17 cellular contexts compared by ENCODE assay signal in the genomic region with DNA sequence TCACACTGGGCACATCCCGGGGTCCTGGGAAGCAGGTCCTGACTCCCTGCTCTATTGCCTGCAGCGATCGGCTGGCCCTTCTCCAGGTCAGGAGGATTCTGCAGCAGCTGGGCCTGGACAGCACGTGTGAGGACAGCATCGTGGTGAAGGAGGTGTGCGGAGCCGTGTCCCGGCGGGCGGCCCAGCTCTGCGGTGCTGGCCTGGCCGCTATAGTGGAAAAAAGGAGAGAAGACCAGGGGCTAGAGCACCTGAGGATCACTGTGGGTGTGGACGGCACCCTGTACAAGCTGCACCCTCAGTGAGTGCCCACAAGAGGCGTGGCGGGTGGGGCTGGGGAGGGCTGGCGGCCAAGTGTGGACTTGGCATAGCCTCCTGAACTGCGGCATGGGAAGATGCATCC. TPM values are rescaled to one million over a fixed set of nuclear protein-coding genes. Genes with fewer than 3 reads are reported as not detected.
A peak's percentile ranks its signal among the peaks of the same experiment; 100 is the strongest.
DNase-seq lines count a peak whose midpoint lies in the region; ATAC-seq and TF ChIP-seq lines count a peak whose summit lies in the region.
"Had no signal": no experiment of that assay in that cellular context is flagged by ENCODE, and none has a peak within 500 bp of the region (broad histone marks: within the 10 kb centered on the region; RNA-seq: fewer than 3 reads in every experiment).

No MANE protein-coding gene starts in this region.

- H3K27me3 ChIP-seq in Panc1 (ENCODE audit: control insufficient read depth, insufficient read depth, low read length) (peaks cover 9% of the 10 kb centered on the region; the same call in 1 of the 2 replicates), neuronal stem cell (ENCODE audit: control insufficient read depth in 3 of 3, insufficient read depth in 3 of 3, low read depth in 1 of 3, low read length in 3 of 3) (peaks cover 0 to 65% (median 0%) of the 10 kb centered on the region in 3 experiments), thyroid gland (no peaks in the 10 kb centered on the region), aorta (ENCODE audit: control insufficient read depth in 1 of 2, insufficient read depth in 2 of 2, low read length in 1 of 2) (no peaks in the 10 kb centered on the region)

- CTCF ChIA-PET in Panc1 (lab: Charles Lee) = no interaction called here

- POLR2A ChIA-PET in Panc1 (lab: Charles Lee) = no interaction called here

- H3K9ac ChIP-seq in neuronal stem cell (ENCODE audit: low read depth, low read length, poor library complexity) = peak overlapping the region; percentile 44

- intact Hi-C loops in Panc1 (cut with micrococcal nuclease; ENCODE audit: unreplicated experiment) = no loop called here
- intact Hi-C loops in left colon (cut with DNase I, micrococcal nuclease) = no loop called here
- intact Hi-C loops in thyroid gland (cut with DNase I) = no loop called here
- intact Hi-C loops in aorta (cut with DNase I) = loop anchor here in 1 of 2 donors (5.0 kb wide), 1 partner anchor 37 kb away; no protein-coding TSS in a partner anchor

- no peak for TF ChIP-seq CTCF in Panc1 (IDR thresholded peaks at IDR 0.05)
- no peak for TF ChIP-seq CTCF in thyroid gland (IDR thresholded peaks at IDR 0.05)

- no peak overlapping the region for H2BK5ac ChIP-seq in neuronal stem cell (ENCODE audit: low read length)

- H3K4me1 ChIP-seq in Panc1 (ENCODE audit: control insufficient read depth, insufficient read depth, low read length) = no peaks in the 10 kb centered on the region
- H3K4me1 ChIP-seq in neuronal stem cell (ENCODE audit: control insufficient read depth in 2 of 2, insufficient read depth in 1 of 2, low read depth in 1 of 2, low read length in 2 of 2) = no peaks in the 10 kb centered on the region
- no peaks in the 10 kb centered on the region for H3K4me1 ChIP-seq in thyroid gland
- no peaks in the 10 kb centered on the region for H3K4me1 ChIP-seq in aorta (ENCODE audit: control insufficient read depth in 1 of 2, insufficient read depth in 2 of 2, low read length in 2 of 2)

- H2AK5ac ChIP-seq in neuronal stem cell (ENCODE audit: low read depth, low read length) = peak overlapping the region; percentile 90

- H3K79me1 ChIP-seq in neuronal stem cell (ENCODE audit: low read depth, low read length) = no peaks in the 10 kb centered on the region

- TF ChIP-seq POLR2A in thyroid gland (IDR thresholded peaks at IDR 0.05) = no peak

- no peaks in the 10 kb centered on the region for H3K9me3 ChIP-seq in Panc1 (ENCODE audit: control insufficient read depth, insufficient read depth, low read depth, low read length)
- H3K9me3 ChIP-seq in neuronal stem cell (replicated peaks in 1 of 2; ENCODE audit: control insufficient read depth in 2 of 2, insufficient read depth in 1 of 2, low read depth in 1 of 2, low read length in 2 of 2) = no peaks in the 10 kb centered on the region
- H3K9me3 ChIP-seq in thyroid gland = no peaks in the 10 kb centered on the region
- no peaks in the 10 kb centered on the region for H3K9me3 ChIP-seq in aorta (ENCODE audit: control insufficient read depth, low read length)
- H3K9me3 ChIP-seq: A549 had no signal

- no peak overlapping the region for H2AFZ ChIP-seq in neuronal stem cell (ENCODE audit: low read length)

- H2BK12ac ChIP-seq in neuronal stem cell (ENCODE audit: low read length) = peak overlapping the region; percentile 41

- H3K4me2 ChIP-seq in neuronal stem cell (ENCODE audit: insufficient read depth, low read length, poor library complexity, severe bottlenecking) = no peak overlapping the region
- H3K4me2 ChIP-seq: A549 had no signal

- no peak overlapping the region for H3K14ac ChIP-seq in neuronal stem cell (ENCODE audit: low read length)

- WGBS in neuronal stem cell (ENCODE audit: extremely low coverage in 2 of 2, insufficient read length in 2 of 2, insufficient replicate concordance in 1 of 2), 2 donors = no CpG with 5 or more reads among the region's 17 CpGs
- 89 to 94% methylated on average over 13 to 17 of the region's 17 CpGs for whole genome bisulfite sequencing in thyroid gland, 2 donors
- WGBS in aorta, 2 donors = 91 to 95% methylated on average over 17 of the region's 17 CpGs

- BruUV-seq in Panc1 (replicated peaks; lab: Mats Ljungman, UMichigan) = no TSS peak

- peak overlapping the region; percentile 25 for H3K23ac ChIP-seq in neuronal stem cell (ENCODE audit: low read depth, low read length, poor library complexity)

- H3K18ac ChIP-seq in neuronal stem cell (ENCODE audit: low read length) = no peak overlapping the region

- in situ Hi-C loops in Panc1 (cut with HindIII; ENCODE audit: low pct_unique_long_range_greater_than_20kb, low sequenced_read_pairs) = no loop called here

- peak overlapping the region; percentile 75 for H2BK15ac ChIP-seq in neuronal stem cell (ENCODE audit: low read length)

- H3K4ac ChIP-seq in neuronal stem cell (ENCODE audit: low read length) = no peak overlapping the region

- H4K91ac ChIP-seq in neuronal stem cell (ENCODE audit: low read depth, low read length, poor library complexity) = no peak overlapping the region

- H3K36me3 ChIP-seq in Panc1 (ENCODE audit: control insufficient read depth, insufficient read depth, low read length) = no peaks in the 10 kb centered on the region
- H3K36me3 ChIP-seq in neuronal stem cell (replicated peaks in 1 of 2; ENCODE audit: control insufficient read depth in 2 of 2, insufficient read depth in 2 of 2, low read length in 2 of 2) = no peaks in the 10 kb centered on the region
- no peaks in the 10 kb centered on the region for H3K36me3 ChIP-seq in thyroid gland
- H3K36me3 ChIP-seq in aorta (ENCODE audit: control insufficient read depth in 1 of 2, insufficient read depth in 2 of 2, low read length in 1 of 2) = no peaks in the 10 kb centered on the region

- DNase-seq in NCI-H69 (lab: John Stamatoyannopoulos, UW) (peak; percentile 1), Panc1 (ENCODE audit: low read depth, low spot score) (no peak), left colon (peak in 1 of 2 donors; percentile 22), neuronal stem cell (ENCODE audit: low spot score) (no peak), thyroid gland (no peak), SKM-1 treated with dmso at 0.1 percent for 144 hours (lab: John Stamatoyannopoulos, UW; ENCODE audit: unreplicated experiment) (no peak), aorta (no peak)
- DNase-seq: CD8-positive, alpha-beta T cell; COR-L47; DMS153; DMS79 treated with DMSO at 0.1 percent for 48 hours; EL; HCEC 1CT; HFFc6 had no signal

- H3K4me3 ChIP-seq in Panc1 (ENCODE audit: low read depth in 2 of 2, low read length in 2 of 2) (no peak overlapping the region), neuronal stem cell (ENCODE audit: low read length in 2 of 2) (no peak overlapping the region), thyroid gland (replicated peaks in 1 of 3) (no peak overlapping the region), aorta (ENCODE audit: low read length in 2 of 2) (no peak overlapping the region)
- H3K4me3 ChIP-seq: A549 had no signal

- H4K8ac ChIP-seq in neuronal stem cell (ENCODE audit: low read depth, low read length) = peak overlapping the region; percentile 43

- H3K27ac ChIP-seq in Panc1 (ENCODE audit: low read length) (no peak overlapping the region), neuronal stem cell (replicated peaks; ENCODE audit: low read length) (no peak overlapping the region), thyroid gland (no peak overlapping the region), aorta (ENCODE audit: low read depth in 1 of 2, low read length in 2 of 2) (no peak overlapping the region)
- H3K27ac ChIP-seq: A549, HL-60 had no signal

- peak; percentile 62 for ATAC-seq in Panc1
- peak; percentile 66 for ATAC-seq in left colon
- no peak for ATAC-seq in aorta (ENCODE audit: low FRiP score)
- ATAC-seq: CD8-positive, alpha-beta T cell had no signal

- no peak overlapping the region for H2BK120ac ChIP-seq in neuronal stem cell (ENCODE audit: low read depth, low read length)

RNA-seq across cellular contexts. Expression of gene HK1, which starts 12.8 kb away (rescaled TPM):
- total RNA-seq in Panc1 (2021; ENCODE audit: unreplicated experiment) (74.4 TPM), left colon (10 to 100 TPM; 64.1 to 90.4 TPM), thyroid gland (100 to 1,000 TPM; 106 to 231 (median 189) TPM), aorta (100 to 1,000 TPM; 117 to 133 TPM)
- polyA plus RNA-seq in Panc1 (2012; ENCODE audit: insufficient read length) = 101 TPM
- 26.2 TPM for polyA plus RNA-seq in neuronal stem cell (2013, experiment 1 of 2)
- polyA plus RNA-seq in neuronal stem cell (2013, experiment 2 of 2) = 26.0 TPM
- 10 to 100 TPM; 41.7 to 67.6 TPM for polyA plus RNA-seq in aorta

RNA-seq across cellular contexts. Expression of gene HKDC1, which starts 45.4 kb away (rescaled TPM):
- total RNA-seq in Panc1 (2021; ENCODE audit: unreplicated experiment) (1.1 TPM), left colon (10 to 100 TPM; 24.9 to 37.8 TPM), thyroid gland (10 to 100 TPM in 2 of 4 donors, 1 to 10 TPM in 2; 2.4 to 21.1 (median 8.5) TPM), aorta (not detected)
- polyA plus RNA-seq in Panc1 (2012; ENCODE audit: insufficient read length) = 0.46 TPM
- not detected for polyA plus RNA-seq in neuronal stem cell (2013, experiment 1 of 2)
- polyA plus RNA-seq in neuronal stem cell (2013, experiment 2 of 2) = not detected
- 1 to 10 TPM in 1 of 2 donors, not detected in 1; 3.1 TPM for polyA plus RNA-seq in aorta
- polyA plus RNA-seq: CD14-positive monocyte had no signal
